8 cellular contexts compared by ENCODE assay signal in the genomic region with DNA sequence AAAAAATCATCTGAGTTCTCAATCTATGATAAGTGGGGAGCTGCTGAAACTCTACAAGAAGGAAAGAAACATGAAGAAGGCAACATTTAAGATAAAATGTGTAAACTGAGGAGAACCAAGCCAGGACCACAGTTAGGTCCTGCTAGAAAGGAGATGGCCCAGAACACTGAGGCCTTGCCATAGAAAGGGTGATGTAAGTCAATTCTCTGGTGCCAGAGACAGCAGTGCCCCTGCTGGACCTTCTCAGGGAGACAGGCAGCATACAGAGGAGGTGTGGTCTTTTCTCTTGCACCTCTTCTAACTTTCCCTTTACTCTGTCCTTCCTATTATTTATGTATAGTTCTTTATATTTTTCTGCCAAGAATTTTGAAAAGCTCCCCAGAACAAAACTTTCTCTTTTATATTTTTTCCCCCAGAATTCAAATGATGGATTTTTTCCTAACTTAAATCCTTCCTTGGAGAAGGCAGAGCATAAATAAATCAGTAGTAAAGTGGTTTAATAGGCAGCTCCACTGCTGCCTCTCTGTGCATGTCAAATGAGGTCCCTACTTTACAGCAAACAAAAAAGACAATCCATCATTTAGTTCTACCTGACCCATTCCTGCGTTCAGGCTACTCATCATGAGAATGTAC. TPM values are rescaled to one million over a fixed set of nuclear protein-coding genes. Genes with fewer than 3 reads are reported as not detected.
A peak's percentile ranks its signal among the peaks of the same experiment; 100 is the strongest.
DNase-seq lines count a peak whose midpoint lies in the region; ATAC-seq, FAIRE-seq and TF ChIP-seq lines count a peak whose summit lies in the region.

No MANE protein-coding gene starts in this region.

- peaks cover 7% of the 10 kb centered on the region for H3K4me1 ChIP-seq in CD4-positive, CD25-positive, alpha-beta regulatory T cell (ENCODE audit: control insufficient read depth, insufficient read depth, low read length, poor library complexity, severe bottlenecking)
- peaks cover 0 to 3% (median 0%) of the 10 kb centered on the region in 4 experiments; a peak in 1 of 7 replicates for H3K4me1 ChIP-seq in H1 (replicated peaks in 1 of 4; ENCODE audit: control insufficient read depth in 3 of 4, insufficient read depth in 4 of 4, low read length in 3 of 4)

- H2BK5ac ChIP-seq in H1 (ENCODE audit: low read depth, low read length): no peak overlapping the region

- TF ChIP-seq POLR2A in H1 (IDR thresholded peaks at IDR 0.05; ENCODE audit: control extremely low read depth in 1 of 2, low read depth in 2 of 2, low read length in 2 of 2): no peak

- peak; percentile 44 to 46; a peak in 3 of 4 replicates for TF ChIP-seq RAD21 in H1 (IDR thresholded peaks at IDR 0.05 in 1 of 2, conservative IDR thresholded peaks at IDR 0.05 in 1 of 2; ENCODE audit: low read depth in 2 of 2, low read length in 2 of 2)

- peaks cover 8% of the 10 kb centered on the region for H3K36me3 Mint-ChIP-seq in CD4-positive, CD25-positive, alpha-beta regulatory T cell

- no peak overlapping the region for H2BK120ac ChIP-seq in H1 (replicated peaks; ENCODE audit: low read depth, low read length)

- TF ChIP-seq CTCF in GM13977 (IDR thresholded peaks at IDR 0.05; ENCODE audit: extremely low read depth, insufficient read depth, missing control alignments) (peak; percentile 40), H1 (IDR thresholded peaks at IDR 0.05; ENCODE audit: control extremely low read depth in 1 of 3, insufficient read depth in 1 of 3, low read depth in 1 of 3, low read length in 3 of 3) (peak; percentile 59 to 81 (median 65))

- H3K4ac ChIP-seq in H1 (replicated peaks; ENCODE audit: insufficient read length, low read depth, low read length): no peak overlapping the region

- H4K91ac ChIP-seq in H1 (replicated peaks; ENCODE audit: insufficient read length, low read length): no peak overlapping the region

- H3K4me3 Mint-ChIP-seq in CD4-positive, CD25-positive, alpha-beta regulatory T cell: no peak overlapping the region

- no peak overlapping the region for H3K4me2 ChIP-seq in H1 (ENCODE audit: insufficient read depth in 1 of 2, low read depth in 2 of 2, low read length in 2 of 2)

- no peak overlapping the region for H3K18ac ChIP-seq in H1 (ENCODE audit: extremely low read depth, low read length)

- H3K36me3 ChIP-seq in CD4-positive, CD25-positive, alpha-beta regulatory T cell (ENCODE audit: control insufficient read depth, insufficient read depth, low read length): peaks cover 12% of the 10 kb centered on the region
- H3K36me3 ChIP-seq in H1 (ENCODE audit: control insufficient read depth in 2 of 4, insufficient read depth in 4 of 4, low read length in 3 of 4): peaks cover 9 to 30% (median 14%) of the 10 kb centered on the region in 4 experiments; a peak in 7 of 8 replicates

- DNase-seq in CD4-positive, CD25-positive, alpha-beta regulatory T cell: peak in 1 of 3 donors; percentile 47
- DNase-seq in GM13977 (ENCODE audit: low spot score): no peak
- DNase-seq in RCC 7860 (ENCODE audit: low spot score): peak; percentile 17
- no peak for DNase-seq in H1 (ENCODE audit: low read depth in 1 of 2, low spot score in 2 of 2)
- peak; percentile 65 for DNase-seq in myocyte (ENCODE audit: low read depth)
- no peak for DNase-seq in DMS79 (lab: John Stamatoyannopoulos, UW)

- H4K20me1 ChIP-seq in H1 (replicated peaks in 1 of 2; ENCODE audit: control insufficient read depth in 1 of 2, insufficient read depth in 2 of 2, low read length in 2 of 2): peaks cover 9 to 12% of the 10 kb centered on the region in 2 experiments

- ATAC-seq in CD4-positive, CD25-positive, alpha-beta regulatory T cell (ENCODE audit: low read depth in 2 of 2): peak; percentile 38 to 52
- ATAC-seq in HG03139 (IDR thresholded peaks at IDR 0.05; ENCODE audit: unreplicated experiment) (no peak), GM18858 (IDR thresholded peaks at IDR 0.05; ENCODE audit: unreplicated experiment) (no peak)

- no peak overlapping the region for H3K56ac ChIP-seq in H1 (replicated peaks; ENCODE audit: insufficient read length, low read depth, low read length)

- H3K27ac ChIP-seq in CD4-positive, CD25-positive, alpha-beta regulatory T cell (ENCODE audit: insufficient read depth, low read length, poor library complexity, severe bottlenecking): no peak overlapping the region
- no peak overlapping the region for H3K27ac ChIP-seq in H1 (ENCODE audit: low read depth, low read length)

- H4K8ac ChIP-seq in H1 (ENCODE audit: extremely low read depth, insufficient read depth, low read length): no peak overlapping the region

- H3K27me3 Mint-ChIP-seq in CD4-positive, CD25-positive, alpha-beta regulatory T cell: no peaks in the 10 kb centered on the region

- H3K23ac ChIP-seq in H1 (ENCODE audit: insufficient read length): no peak overlapping the region

- no peaks in the 10 kb centered on the region for H3K23me2 ChIP-seq in H1 (ENCODE audit: low read depth, low read length)

- H3K79me1 ChIP-seq in H1 (ENCODE audit: low read depth, low read length): peaks cover 9% of the 10 kb centered on the region

- POLR2A ChIA-PET in H1 (lab: Charles Lee; ENCODE audit: partially characterized antibody): interaction anchor here (1.0 to 3.6 kb wide), 6 partner anchors 9 to 244 kb away, joined by 3 to 31 read pairs (median 6); partner anchors contain the start of gene UQCC2

- no peaks in the 10 kb centered on the region for H3K79me2 ChIP-seq in H1 (ENCODE audit: control insufficient read depth in 1 of 2, insufficient read depth in 2 of 2, low read length in 2 of 2)

- H3K9me3 Mint-ChIP-seq in CD4-positive, CD25-positive, alpha-beta regulatory T cell: no peaks in the 10 kb centered on the region

- no peak overlapping the region for H2BK20ac ChIP-seq in H1 (ENCODE audit: low read length)

- H3K27me3 ChIP-seq in CD4-positive, CD25-positive, alpha-beta regulatory T cell (ENCODE audit: control insufficient read depth, insufficient read depth, low read length): no peaks in the 10 kb centered on the region
- H3K27me3 ChIP-seq in H1 (replicated peaks in 1 of 4; ENCODE audit: control insufficient read depth in 3 of 4, extremely low read depth in 1 of 4, insufficient read depth in 3 of 4, low read length in 3 of 4): no peaks in the 10 kb centered on the region

- in situ Hi-C loops in GM13977 (cut with MboI; ENCODE audit: low pct_unique_long_range_greater_than_20kb, low sequenced_read_pairs, unreplicated experiment): loop anchor here (10.0 kb wide), 1 partner anchor 118 kb away; the partner anchor contains the start of gene BAK1

- H3K14ac ChIP-seq in H1 (ENCODE audit: insufficient read length): no peak overlapping the region

- H3K9me3 ChIP-seq in CD4-positive, CD25-positive, alpha-beta regulatory T cell (ENCODE audit: control insufficient read depth in 2 of 2, low read length in 2 of 2): no peaks in the 10 kb centered on the region
- no peaks in the 10 kb centered on the region for H3K9me3 ChIP-seq in H1 (ENCODE audit: insufficient read depth in 2 of 2, low read depth in 1 of 2, low read length in 1 of 2)

- H3K4me3 ChIP-seq in CD4-positive, CD25-positive, alpha-beta regulatory T cell (ENCODE audit: low read depth, low read length): no peak overlapping the region
- no peak overlapping the region for H3K4me3 ChIP-seq in H1 (ENCODE audit: extremely low read depth in 1 of 4, insufficient read depth in 2 of 4, low read depth in 3 of 4, low read length in 4 of 4)

- H3K9ac ChIP-seq in H1 (replicated peaks in 1 of 4; ENCODE audit: extremely low read depth in 1 of 4, low read depth in 3 of 4, low read length in 3 of 4): no peak overlapping the region

- no peak overlapping the region for H4K5ac ChIP-seq in H1 (ENCODE audit: insufficient read length, low read depth, low read length)

- H2AK5ac ChIP-seq in H1 (ENCODE audit: low read depth, low read length): no peak overlapping the region

- no peak for TF ChIP-seq EP300 in H1 (IDR thresholded peaks at IDR 0.05; ENCODE audit: borderline replicate concordance in 1 of 2, low read depth in 2 of 2, low read length in 2 of 2)

- CTCF ChIA-PET in H1 (lab: Charles Lee; ENCODE audit: partially characterized antibody): interaction anchor here (0.7 to 4.1 kb wide), 27 partner anchors 8 to 446 kb away, joined by 3 to 47 read pairs (median 4); partner anchors contain the start of gene UQCC2

- no peak overlapping the region for H2BK15ac ChIP-seq in H1 (ENCODE audit: low read length)

- H2BK12ac ChIP-seq in H1 (ENCODE audit: low read depth, low read length): no peak overlapping the region

- H3K27ac Mint-ChIP-seq in CD4-positive, CD25-positive, alpha-beta regulatory T cell: peak overlapping the region in 2 of 3 donors; percentile 52 to 56

- H2AFZ ChIP-seq in H1 (ENCODE audit: low read length): no peak overlapping the region

- peaks cover 14 to 21% (median 14%) of the 10 kb centered on the region in 4 donors for H3K4me1 Mint-ChIP-seq in CD4-positive, CD25-positive, alpha-beta regulatory T cell

- WGBS in H1 (ENCODE audit: extremely low coverage in 1 of 2, insufficient coverage in 1 of 2, insufficient read length in 1 of 2, insufficient replicate concordance in 2 of 2, low coverage in 1 of 2, low lambda C conversion rate in 2 of 2, missing lambda C conversion rate in 1 of 2), 2 experiments: 76% methylated on average over 1 of the region's 1 CpG; no CpG with 5 or more reads in 1 of the 2 experiments

- FAIRE-seq in RCC 7860 (lab: Jason Lieb, UNC) (no peak), H1 (lab: Jason Lieb, UNC) (no peak)

RNA-seq across cellular contexts. Expression of gene UQCC2, which starts 9.0 kb away (rescaled TPM):
- 14.9 TPM for total RNA-seq in CD4-positive, CD25-positive, alpha-beta regulatory T cell
- polyA plus RNA-seq in CD4-positive, CD25-positive, alpha-beta regulatory T cell: 10 to 100 TPM; 37.1 to 72.6 (median 51.2) TPM
- 104 and 107 TPM in 2 replicates for total RNA-seq in H1 (2021; fragmentation: NEBNext Ultra II Directional; extraction: Animal tissue kit (Norgen Biotek cat#: 25700))
- polyA plus RNA-seq in H1 (2011; rRNA removed): 44.1 and 52.1 TPM in 2 replicates
- polyA plus RNA-seq in H1 (2011; cell fraction: cytosol; rRNA removed): 57.4 TPM
- polyA plus RNA-seq in H1 (2011; cell fraction: nucleus; rRNA removed): 62.0 TPM
- polyA plus RNA-seq in H1 (2012, experiment 1 of 2): 117 to 214 TPM (median 170 TPM) in 4 replicates
- polyA plus RNA-seq in H1 (2012, experiment 2 of 2): 56.3 TPM
- 88.8 TPM for polyA plus RNA-seq in H1 (2013, experiment 1 of 2)
- 97.1 TPM for polyA plus RNA-seq in H1 (2013, experiment 2 of 2)
- polyA minus RNA-seq in H1 (2011; rRNA and poly(A)+ RNA removed): 13.7 and 13.9 TPM in 2 replicates
- 12.4 TPM for polyA minus RNA-seq in H1 (2011; cell fraction: cytosol; rRNA and poly(A)+ RNA removed)
- 21.4 TPM for polyA minus RNA-seq in H1 (2011; cell fraction: nucleus; rRNA and poly(A)+ RNA removed)
- 47.2 and 73.0 TPM in 2 replicates for total RNA-seq in myocyte
- polyA plus RNA-seq in myocyte (2012): 165 TPM

RNA-seq across cellular contexts. Expression of gene IP6K3, which starts 44.2 kb away (rescaled TPM):
- not detected for total RNA-seq in CD4-positive, CD25-positive, alpha-beta regulatory T cell
- not detected for polyA plus RNA-seq in CD4-positive, CD25-positive, alpha-beta regulatory T cell
- 0.22 and 0.23 TPM in 2 replicates for total RNA-seq in H1 (2021; fragmentation: NEBNext Ultra II Directional; extraction: Animal tissue kit (Norgen Biotek cat#: 25700))
- polyA plus RNA-seq in H1 (2011; rRNA removed): 0.73 and 0.93 TPM in 2 replicates
- 0.72 TPM for polyA plus RNA-seq in H1 (2011; cell fraction: cytosol; rRNA removed)
- polyA plus RNA-seq in H1 (2011; cell fraction: nucleus; rRNA removed): 0.80 TPM
- 0.25 to 0.81 TPM (median 0.46 TPM) in 4 replicates for polyA plus RNA-seq in H1 (2012, experiment 1 of 2)
- 0.26 TPM for polyA plus RNA-seq in H1 (2012, experiment 2 of 2)
- polyA plus RNA-seq in H1 (2013, experiment 1 of 2): 0.14 TPM
- polyA plus RNA-seq in H1 (2013, experiment 2 of 2): 0.13 TPM
- 0.66 and 0.69 TPM in 2 replicates for polyA minus RNA-seq in H1 (2011; rRNA and poly(A)+ RNA removed)
- polyA minus RNA-seq in H1 (2011; cell fraction: cytosol; rRNA and poly(A)+ RNA removed): not detected
- 1.00 TPM for polyA minus RNA-seq in H1 (2011; cell fraction: nucleus; rRNA and poly(A)+ RNA removed)
- 70.3 and 72.6 TPM in 2 replicates for total RNA-seq in myocyte
- polyA plus RNA-seq in myocyte (2012): 40.7 TPM

Comparison
In these comparisons a context has a peak if more than half of its experiments do, and no peak if none do; other contexts are left out.
1. ATAC-seq: peak in CD4-positive, CD25-positive, alpha-beta regulatory T cell (2 of 2); none in HG03139 (single experiment) and GM18858 (single experiment).
2. DNase-seq: peak in RCC 7860 (single experiment) and myocyte (single experiment); none in GM13977 (single experiment), H1 (0 of 2) and DMS79 (single experiment).
3. RNA of gene IP6K3, which starts 44.2 kb away (total RNA-seq): 70.3 to 72.6 TPM in myocyte; 0.22 to 0.23 TPM in H1 and not detected in CD4-positive, CD25-positive, alpha-beta regulatory T cell (single experiment); every median in the first group is over 10 times any median in the second.